In genomic region chr2:158388159-158388558, GRCh38 we compare ENCODE assay signal across 22 cellular contexts.
"Had no signal": no experiment of that assay in that cellular context is flagged by ENCODE, and none has a peak within 500 bp of the region (broad histone marks: within the 10 kb centered on the region; RNA-seq: fewer than 3 reads in every experiment).

No MANE protein-coding gene starts in this region.

- H3K4me3 ChIP-seq: MG63, SJSA1, SK-N-MC had no signal

- FAIRE-seq: RCC 7860 had no signal

- DNase-seq: Karpas-422, KG1, MG63, NCI-H1092, NCI-H1105 treated with DMSO at 0.1 percent for 48 hours, NCI-H1417 treated with DMSO at 0.1 percent for 48 hours, NCI-H146, NCI-H1694 treated with DMSO at 0.1 percent for 48 hours, NCI-H1930, NCI-H2081, NCI-H2107, NCI-H2227 treated with DMSO at 0.1 percent for 48 hours, NCI-H524, NCI-H526 treated with DMSO at 0.1 percent for 48 hours, NCI-H748 treated with DMSO at 0.1 percent for 48 hours, Right ventricle myocardium superior, RPMI8226, SIG-M5 had no signal

- H3K36me3 ChIP-seq: MG63, SJSA1 had no signal

- H3K27me3 ChIP-seq: MG63, SJSA1 had no signal

- H3K9me3 ChIP-seq: MG63, SJSA1 had no signal

- H3K27ac ChIP-seq: HL-60, SJSA1, SK-N-MC had no signal
